In genomic region chr6:113591896-113592827, GRCh38 we compare ENCODE assay signal across 10 cellular contexts.
A peak's percentile ranks its signal among the peaks of the same experiment; 100 is the strongest.
DNase-seq lines count a peak whose midpoint lies in the region; ATAC-seq lines count a peak whose summit lies in the region.
"Had no signal": no experiment of that assay in that cellular context is flagged by ENCODE, and none has a peak within 500 bp of the region (broad histone marks: within the 10 kb centered on the region; RNA-seq: fewer than 3 reads in every experiment).

No MANE protein-coding gene starts in this region.

- H3K27me3 Mint-ChIP-seq in natural killer cell treated with Interleukin-12 subunit alpha and Interleukin-12 subunit beta and Interleukin-15 and Interleukin-18, amount 100 ng/mL, for 72 hours: no peaks in the 10 kb centered on the region

- no peak overlapping the region for H3K27ac Mint-ChIP-seq in natural killer cell treated with Interleukin-12 subunit alpha and Interleukin-12 subunit beta and Interleukin-15 and Interleukin-18, amount 100 ng/mL, for 72 hours

- H3K4me3 ChIP-seq in muscle layer of colon (ENCODE audit: low read depth in 1 of 2, low read length in 2 of 2): no peak overlapping the region
- H3K4me3 ChIP-seq: dorsolateral prefrontal cortex, skin epidermis had no signal

- peak; percentile 82 for ATAC-seq in GM19351 (IDR thresholded peaks at IDR 0.05; ENCODE audit: unreplicated experiment)
- ATAC-seq in natural killer cell treated with Interleukin-12 subunit alpha and Interleukin-12 subunit beta and Interleukin-15 and Interleukin-18, amount 100 ng/mL, for 72 hours: no peak

- no peaks in the 10 kb centered on the region for H3K27me3 ChIP-seq in muscle layer of colon (ENCODE audit: control insufficient read depth in 1 of 2, insufficient read depth in 2 of 2, low read length in 2 of 2)
- H3K27me3 ChIP-seq: dorsolateral prefrontal cortex had no signal

- H3K9ac ChIP-seq in muscle layer of colon (ENCODE audit: low read length): no peak overlapping the region

- peak; percentile 13 for DNase-seq in HT1080 (ENCODE audit: low read depth)
- DNase-seq in amniotic epithelial cell (ENCODE audit: low read depth): peak; percentile 31
- no peak for DNase-seq in GM03348 (ENCODE audit: low spot score)
- DNase-seq in NCI-H510A (lab: John Stamatoyannopoulos, UW): no peak
- DNase-seq in hippocampal formation (lab: John Stamatoyannopoulos, UW): no peak
- no peak for DNase-seq in natural killer cell treated with Interleukin-12 subunit alpha and Interleukin-12 subunit beta and Interleukin-15 and Interleukin-18, amount 100 ng/mL, for 72 hours (ENCODE audit: low spot score)

- no peaks in the 10 kb centered on the region for H3K9me3 ChIP-seq in muscle layer of colon (ENCODE audit: low read length)

- no peaks in the 10 kb centered on the region for H3K36me3 ChIP-seq in muscle layer of colon (ENCODE audit: insufficient read depth, low read length)

- H3K4me1 ChIP-seq in muscle layer of colon (ENCODE audit: insufficient read depth, low read length): peaks cover 32% of the 10 kb centered on the region

- H3K36me3 Mint-ChIP-seq in natural killer cell treated with Interleukin-12 subunit alpha and Interleukin-12 subunit beta and Interleukin-15 and Interleukin-18, amount 100 ng/mL, for 72 hours: no peaks in the 10 kb centered on the region

- peak overlapping the region; percentile 16 for H3K27ac ChIP-seq in muscle layer of colon (ENCODE audit: low read depth, low read length)
- H3K27ac ChIP-seq: dorsolateral prefrontal cortex, skin epidermis had no signal

- no peak overlapping the region for H3K4me3 Mint-ChIP-seq in natural killer cell treated with Interleukin-12 subunit alpha and Interleukin-12 subunit beta and Interleukin-15 and Interleukin-18, amount 100 ng/mL, for 72 hours

- no peaks in the 10 kb centered on the region for H3K9me3 Mint-ChIP-seq in natural killer cell treated with Interleukin-12 subunit alpha and Interleukin-12 subunit beta and Interleukin-15 and Interleukin-18, amount 100 ng/mL, for 72 hours

- H3K4me1 Mint-ChIP-seq in natural killer cell treated with Interleukin-12 subunit alpha and Interleukin-12 subunit beta and Interleukin-15 and Interleukin-18, amount 100 ng/mL, for 72 hours (ENCODE audit: low read depth in 2 of 2): no peaks in the 10 kb centered on the region

Comparison
In these comparisons a context has a peak if more than half of its experiments do, and no peak if none do; other contexts are left out.
1. DNase-seq: peak in HT1080 (single experiment) and amniotic epithelial cell (single experiment); none in GM03348 (single experiment), NCI-H510A (single experiment), hippocampal formation (0 of 2) and natural killer cell treated with Interleukin-12 subunit alpha and Interleukin-12 subunit beta and Interleukin-15 and Interleukin-18, amount 100 ng/mL, for 72 hours (single experiment).